ENCODE assay signal across 1 cellular context in the genomic region with DNA sequence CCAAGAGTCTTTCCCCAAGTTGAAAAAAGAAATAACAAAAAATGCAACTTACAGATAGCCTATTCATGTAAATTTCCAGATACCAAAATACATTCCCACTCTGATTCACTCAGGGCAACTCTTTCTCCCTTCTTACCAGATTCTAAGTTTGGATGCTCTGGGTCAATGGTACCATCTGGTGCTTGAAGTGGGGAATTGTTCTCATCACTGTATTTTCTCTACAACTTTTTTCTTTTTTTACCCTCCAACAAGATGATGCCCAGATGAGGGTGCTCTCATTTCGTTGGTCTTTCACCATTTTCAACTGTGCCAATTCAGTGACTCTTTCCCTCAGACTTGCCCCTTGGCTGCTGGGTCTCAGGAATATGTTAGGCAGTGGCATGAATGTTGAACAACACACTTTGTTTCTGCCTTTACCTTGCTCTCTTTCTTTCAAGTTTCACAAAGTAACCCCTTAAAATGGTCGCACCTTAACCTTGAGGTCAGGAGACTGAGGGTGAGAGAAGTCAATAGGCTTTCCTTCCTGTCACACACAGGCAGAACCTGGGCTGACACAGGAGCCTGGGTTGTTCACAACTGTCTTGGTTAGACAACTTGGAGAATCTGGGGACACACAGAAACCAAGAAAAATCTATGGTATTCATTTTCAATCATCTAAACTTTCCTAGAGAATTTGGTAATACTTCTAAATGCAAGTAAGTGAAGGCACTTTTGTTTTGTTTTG.
A peak's percentile ranks its signal among the peaks of the same experiment; 100 is the strongest.
TF ChIP-seq lines count a peak whose summit lies in the region.

No MANE protein-coding gene starts in this region.

TF ChIP-seq in K562, 482 proteins besides CTCF, POLR2A, EP300 and RAD21 (continued from another document):
- TF ChIP-seq ZNF384 (IDR thresholded peaks at IDR 0.05; ENCODE audit: low read depth, low read length): peak; percentile 48; the same call in 1 of the 2 replicates
- TF ChIP-seq, protein P1, sequence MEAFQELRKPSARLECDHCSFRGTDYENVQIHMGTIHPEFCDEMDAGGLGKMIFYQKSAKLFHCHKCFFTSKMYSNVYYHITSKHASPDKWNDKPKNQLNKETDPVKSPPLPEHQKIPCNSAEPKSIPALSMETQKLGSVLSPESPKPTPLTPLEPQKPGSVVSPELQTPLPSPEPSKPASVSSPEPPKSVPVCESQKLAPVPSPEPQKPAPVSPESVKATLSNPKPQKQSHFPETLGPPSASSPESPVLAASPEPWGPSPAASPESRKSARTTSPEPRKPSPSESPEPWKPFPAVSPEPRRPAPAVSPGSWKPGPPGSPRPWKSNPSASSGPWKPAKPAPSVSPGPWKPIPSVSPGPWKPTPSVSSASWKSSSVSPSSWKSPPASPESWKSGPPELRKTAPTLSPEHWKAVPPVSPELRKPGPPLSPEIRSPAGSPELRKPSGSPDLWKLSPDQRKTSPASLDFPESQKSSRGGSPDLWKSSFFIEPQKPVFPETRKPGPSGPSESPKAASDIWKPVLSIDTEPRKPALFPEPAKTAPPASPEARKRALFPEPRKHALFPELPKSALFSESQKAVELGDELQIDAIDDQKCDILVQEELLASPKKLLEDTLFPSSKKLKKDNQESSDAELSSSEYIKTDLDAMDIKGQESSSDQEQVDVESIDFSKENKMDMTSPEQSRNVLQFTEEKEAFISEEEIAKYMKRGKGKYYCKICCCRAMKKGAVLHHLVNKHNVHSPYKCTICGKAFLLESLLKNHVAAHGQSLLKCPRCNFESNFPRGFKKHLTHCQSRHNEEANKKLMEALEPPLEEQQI (IDR thresholded peaks at IDR 0.05): no peak
- TF ChIP-seq E2F3 (CRISPR knock-in tag; IDR thresholded peaks at IDR 0.05): no peak
- no peak for TF ChIP-seq ZSCAN32 (CRISPR knock-in tag; IDR thresholded peaks at IDR 0.05)
- no peak for TF ChIP-seq TBP (optimal IDR thresholded peaks at IDR 0.05; ENCODE audit: low read depth, low read length)
- peak; percentile 71; the same call in 1 of the 2 replicates for TF ChIP-seq ARID2 (IDR thresholded peaks at IDR 0.05)
- TF ChIP-seq, protein P2, sequence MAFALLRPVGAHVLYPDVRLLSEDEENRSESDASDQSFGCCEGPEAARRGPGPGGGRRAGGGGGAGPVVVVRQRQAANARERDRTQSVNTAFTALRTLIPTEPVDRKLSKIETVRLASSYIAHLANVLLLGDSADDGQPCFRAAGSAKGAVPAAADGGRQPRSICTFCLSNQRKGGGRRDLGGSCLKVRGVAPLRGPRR (CRISPR knock-in tag; IDR thresholded peaks at IDR 0.05): no peak
- no peak for TF ChIP-seq SMARCE1 (IDR thresholded peaks at IDR 0.05)
- TF ChIP-seq, protein P3, sequence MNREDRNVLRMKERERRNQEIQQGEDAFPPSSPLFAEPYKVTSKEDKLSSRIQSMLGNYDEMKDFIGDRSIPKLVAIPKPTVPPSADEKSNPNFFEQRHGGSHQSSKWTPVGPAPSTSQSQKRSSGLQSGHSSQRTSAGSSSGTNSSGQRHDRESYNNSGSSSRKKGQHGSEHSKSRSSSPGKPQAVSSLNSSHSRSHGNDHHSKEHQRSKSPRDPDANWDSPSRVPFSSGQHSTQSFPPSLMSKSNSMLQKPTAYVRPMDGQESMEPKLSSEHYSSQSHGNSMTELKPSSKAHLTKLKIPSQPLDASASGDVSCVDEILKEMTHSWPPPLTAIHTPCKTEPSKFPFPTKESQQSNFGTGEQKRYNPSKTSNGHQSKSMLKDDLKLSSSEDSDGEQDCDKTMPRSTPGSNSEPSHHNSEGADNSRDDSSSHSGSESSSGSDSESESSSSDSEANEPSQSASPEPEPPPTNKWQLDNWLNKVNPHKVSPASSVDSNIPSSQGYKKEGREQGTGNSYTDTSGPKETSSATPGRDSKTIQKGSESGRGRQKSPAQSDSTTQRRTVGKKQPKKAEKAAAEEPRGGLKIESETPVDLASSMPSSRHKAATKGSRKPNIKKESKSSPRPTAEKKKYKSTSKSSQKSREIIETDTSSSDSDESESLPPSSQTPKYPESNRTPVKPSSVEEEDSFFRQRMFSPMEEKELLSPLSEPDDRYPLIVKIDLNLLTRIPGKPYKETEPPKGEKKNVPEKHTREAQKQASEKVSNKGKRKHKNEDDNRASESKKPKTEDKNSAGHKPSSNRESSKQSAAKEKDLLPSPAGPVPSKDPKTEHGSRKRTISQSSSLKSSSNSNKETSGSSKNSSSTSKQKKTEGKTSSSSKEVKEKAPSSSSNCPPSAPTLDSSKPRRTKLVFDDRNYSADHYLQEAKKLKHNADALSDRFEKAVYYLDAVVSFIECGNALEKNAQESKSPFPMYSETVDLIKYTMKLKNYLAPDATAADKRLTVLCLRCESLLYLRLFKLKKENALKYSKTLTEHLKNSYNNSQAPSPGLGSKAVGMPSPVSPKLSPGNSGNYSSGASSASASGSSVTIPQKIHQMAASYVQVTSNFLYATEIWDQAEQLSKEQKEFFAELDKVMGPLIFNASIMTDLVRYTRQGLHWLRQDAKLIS (CRISPR knock-in tag; IDR thresholded peaks at IDR 0.05): no peak
- no peak for TF ChIP-seq MAFG (tag; conservative IDR thresholded peaks at IDR 0.05)
- no peak for TF ChIP-seq TAF9B (IDR thresholded peaks at IDR 0.05; ENCODE audit: partially characterized antibody)
- TF ChIP-seq ZNF589 (CRISPR knock-in tag; IDR thresholded peaks at IDR 0.05; ENCODE audit: low read depth): no peak
